Comparison of ENCODE assay signal across 10 cellular contexts in the genomic region with DNA sequence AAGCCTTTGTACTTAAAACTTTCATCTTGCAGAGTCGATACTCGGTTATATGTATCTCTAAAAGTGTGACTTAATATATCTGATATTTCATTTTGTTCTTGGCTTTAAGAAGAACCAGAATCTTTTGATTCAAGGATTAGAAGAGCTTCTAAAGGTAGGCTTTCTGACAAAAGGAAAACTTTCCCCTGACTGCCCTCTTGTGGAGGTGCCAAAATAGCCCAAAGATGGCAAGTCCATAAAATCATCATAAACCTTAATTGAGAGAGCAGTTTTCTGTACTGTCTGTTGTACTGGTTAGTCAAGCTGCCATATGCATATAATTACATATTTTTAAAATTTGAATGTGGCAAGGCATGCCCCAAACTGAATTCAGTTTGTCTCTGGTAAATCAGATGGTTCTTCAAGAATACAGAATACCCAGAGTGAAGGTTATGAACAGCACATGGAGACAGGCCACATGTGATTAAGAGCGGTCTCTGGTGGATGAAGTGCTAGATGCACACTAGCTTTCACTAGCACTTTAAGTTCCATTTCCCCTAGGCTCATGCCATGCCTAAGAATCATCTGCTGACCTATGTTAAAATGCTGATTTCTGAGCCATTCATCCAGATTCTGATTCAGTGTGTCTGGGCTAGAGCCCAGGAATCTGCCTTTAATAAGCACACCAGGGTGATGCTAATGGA. TPM values are rescaled to one million over a fixed set of nuclear protein-coding genes. Genes with fewer than 3 reads are reported as not detected.
DNase-seq lines count a peak whose midpoint lies in the region; ATAC-seq, FAIRE-seq and TF ChIP-seq lines count a peak whose summit lies in the region.
"Had no signal": no experiment of that assay in that cellular context is flagged by ENCODE, and none has a peak within 500 bp of the region (broad histone marks: within the 10 kb centered on the region; RNA-seq: fewer than 3 reads in every experiment).

No MANE protein-coding gene starts in this region.

- no peak for FAIRE-seq in HTR-8/SVneo (lab: Jason Lieb, UNC)

- H3K4me1 Mint-ChIP-seq in activated CD4-positive, alpha-beta memory T cell treated with anti-CD3 and anti-CD28 coated beads for 36 hours (ENCODE audit: low read depth) = no peaks in the 10 kb centered on the region
- H3K4me1 Mint-ChIP-seq in activated CD4-positive, alpha-beta memory T cell treated with anti-CD3 and anti-CD28 coated beads, Interleukin-2, amount 10 ng/mL, durations not matched to agents 7 days and 5 days = no peaks in the 10 kb centered on the region
- peaks cover 15% of the 10 kb centered on the region for H3K4me1 Mint-ChIP-seq in WTC11

- H3K27ac Mint-ChIP-seq in activated CD4-positive, alpha-beta memory T cell treated with anti-CD3 and anti-CD28 coated beads for 36 hours = no peak overlapping the region
- H3K27ac Mint-ChIP-seq in activated CD4-positive, alpha-beta memory T cell treated with anti-CD3 and anti-CD28 coated beads, Interleukin-2, amount 10 ng/mL, durations not matched to agents 7 days and 5 days = no peak overlapping the region
- no peak overlapping the region for H3K27ac Mint-ChIP-seq in WTC11

- peak; percentile 37 for TF ChIP-seq CTCF in WTC11 (IDR thresholded peaks at IDR 0.05)

- CTCF ChIA-PET in activated CD4-positive, alpha-beta memory T cell treated with anti-CD3 and anti-CD28 coated beads for 36 hours (lab: Charles Lee) = no interaction called here
- CTCF ChIA-PET in activated CD4-positive, alpha-beta memory T cell treated with anti-CD3 and anti-CD28 coated beads, Interleukin-2, amount 10 ng/mL, durations not matched to agents 7 days and 5 days (lab: Charles Lee) = interaction anchor here (1.2 kb wide), 1 partner anchor 252 kb away, joined by 3 read pairs; no protein-coding TSS in a partner anchor
- CTCF ChIA-PET in WTC11 (lab: Charles Lee) = interaction anchor here (0.6 to 2.9 kb wide), 26 partner anchors 10 to 1045 kb away, joined by 3 to 15 read pairs (median 4); a partner anchor contains a TSS

- H3K9me3 Mint-ChIP-seq in activated CD4-positive, alpha-beta memory T cell treated with anti-CD3 and anti-CD28 coated beads for 36 hours = no peaks in the 10 kb centered on the region
- no peaks in the 10 kb centered on the region for H3K9me3 Mint-ChIP-seq in activated CD4-positive, alpha-beta memory T cell treated with anti-CD3 and anti-CD28 coated beads, Interleukin-2, amount 10 ng/mL, durations not matched to agents 7 days and 5 days
- no peaks in the 10 kb centered on the region for H3K9me3 Mint-ChIP-seq in WTC11

- no peak overlapping the region for H3K4me3 Mint-ChIP-seq in activated CD4-positive, alpha-beta memory T cell treated with anti-CD3 and anti-CD28 coated beads for 36 hours
- no peak overlapping the region for H3K4me3 Mint-ChIP-seq in activated CD4-positive, alpha-beta memory T cell treated with anti-CD3 and anti-CD28 coated beads, Interleukin-2, amount 10 ng/mL, durations not matched to agents 7 days and 5 days
- H3K4me3 Mint-ChIP-seq in WTC11 = no peak overlapping the region

- ATAC-seq in WTC11 = peak; percentile 88
- ATAC-seq in GM21526 (IDR thresholded peaks at IDR 0.05; ENCODE audit: low FRiP score, unreplicated experiment) = no peak

- POLR2A ChIA-PET in activated CD4-positive, alpha-beta memory T cell treated with anti-CD3 and anti-CD28 coated beads for 36 hours (lab: Charles Lee) = no interaction called here
- POLR2A ChIA-PET in activated CD4-positive, alpha-beta memory T cell treated with anti-CD3 and anti-CD28 coated beads, Interleukin-2, amount 10 ng/mL, durations not matched to agents 7 days and 5 days (lab: Charles Lee) = no interaction called here
- POLR2A ChIA-PET in WTC11 (lab: Charles Lee) = interaction anchor here (0.6 to 1.4 kb wide), 2 partner anchors 33 to 1066 kb away, joined by 3 to 6 read pairs; no protein-coding TSS in a partner anchor

- H3K36me3 Mint-ChIP-seq in activated CD4-positive, alpha-beta memory T cell treated with anti-CD3 and anti-CD28 coated beads for 36 hours = no peaks in the 10 kb centered on the region
- no peaks in the 10 kb centered on the region for H3K36me3 Mint-ChIP-seq in activated CD4-positive, alpha-beta memory T cell treated with anti-CD3 and anti-CD28 coated beads, Interleukin-2, amount 10 ng/mL, durations not matched to agents 7 days and 5 days (ENCODE audit: low read depth)
- no peaks in the 10 kb centered on the region for H3K36me3 Mint-ChIP-seq in WTC11

- intact Hi-C loops in activated CD4-positive, alpha-beta memory T cell treated with anti-CD3 and anti-CD28 coated beads for 36 hours (cut with micrococcal nuclease) = no loop called here

- peak; percentile 10 for DNase-seq in activated CD4-positive, alpha-beta memory T cell treated with anti-CD3 and anti-CD28 coated beads for 36 hours
- DNase-seq in activated CD4-positive, alpha-beta memory T cell treated with anti-CD3 and anti-CD28 coated beads, Interleukin-2, amount 10 ng/mL, durations not matched to agents 7 days and 5 days = no peak
- peak; percentile 64 for DNase-seq in NCI-H2107 (lab: John Stamatoyannopoulos, UW)
- peak; percentile 27 for DNase-seq in WTC11 (ENCODE audit: low spot score)
- peak; percentile 22 for DNase-seq in renal cortical epithelial cell (ENCODE audit: low read depth)
- no peak for DNase-seq in EL
- DNase-seq in HTR-8/SVneo (ENCODE audit: insufficient read length, low spot score) = no peak
- DNase-seq: cerebellar nuclear complex had no signal

- H3K27me3 Mint-ChIP-seq in activated CD4-positive, alpha-beta memory T cell treated with anti-CD3 and anti-CD28 coated beads for 36 hours = no peaks in the 10 kb centered on the region
- H3K27me3 Mint-ChIP-seq in activated CD4-positive, alpha-beta memory T cell treated with anti-CD3 and anti-CD28 coated beads, Interleukin-2, amount 10 ng/mL, durations not matched to agents 7 days and 5 days = no peaks in the 10 kb centered on the region
- peaks cover 4% of the 10 kb centered on the region; the same call in 1 of the 2 replicates for H3K27me3 Mint-ChIP-seq in WTC11 (ENCODE audit: low read depth)

TF ChIP-seq in WTC11, 78 proteins besides CTCF, POLR2A, EP300 and RAD21:
- TF ChIP-seq ZNF317 (CRISPR knock-in tag; IDR thresholded peaks at IDR 0.05; ENCODE audit: borderline replicate concordance, low read depth) (peak; percentile 90), ZBTB21 (CRISPR knock-in tag; IDR thresholded peaks at IDR 0.05; ENCODE audit: borderline replicate concordance) (no peak)
- TF ChIP-seq, protein P1, sequence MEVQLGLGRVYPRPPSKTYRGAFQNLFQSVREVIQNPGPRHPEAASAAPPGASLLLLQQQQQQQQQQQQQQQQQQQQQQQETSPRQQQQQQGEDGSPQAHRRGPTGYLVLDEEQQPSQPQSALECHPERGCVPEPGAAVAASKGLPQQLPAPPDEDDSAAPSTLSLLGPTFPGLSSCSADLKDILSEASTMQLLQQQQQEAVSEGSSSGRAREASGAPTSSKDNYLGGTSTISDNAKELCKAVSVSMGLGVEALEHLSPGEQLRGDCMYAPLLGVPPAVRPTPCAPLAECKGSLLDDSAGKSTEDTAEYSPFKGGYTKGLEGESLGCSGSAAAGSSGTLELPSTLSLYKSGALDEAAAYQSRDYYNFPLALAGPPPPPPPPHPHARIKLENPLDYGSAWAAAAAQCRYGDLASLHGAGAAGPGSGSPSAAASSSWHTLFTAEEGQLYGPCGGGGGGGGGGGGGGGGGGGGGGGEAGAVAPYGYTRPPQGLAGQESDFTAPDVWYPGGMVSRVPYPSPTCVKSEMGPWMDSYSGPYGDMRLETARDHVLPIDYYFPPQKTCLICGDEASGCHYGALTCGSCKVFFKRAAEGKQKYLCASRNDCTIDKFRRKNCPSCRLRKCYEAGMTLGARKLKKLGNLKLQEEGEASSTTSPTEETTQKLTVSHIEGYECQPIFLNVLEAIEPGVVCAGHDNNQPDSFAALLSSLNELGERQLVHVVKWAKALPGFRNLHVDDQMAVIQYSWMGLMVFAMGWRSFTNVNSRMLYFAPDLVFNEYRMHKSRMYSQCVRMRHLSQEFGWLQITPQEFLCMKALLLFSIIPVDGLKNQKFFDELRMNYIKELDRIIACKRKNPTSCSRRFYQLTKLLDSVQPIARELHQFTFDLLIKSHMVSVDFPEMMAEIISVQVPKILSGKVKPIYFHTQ (CRISPR knock-in tag; IDR thresholded peaks at IDR 0.05) = no peak

RNA-seq across cellular contexts. Expression of a gene that starts 27.7 kb away (rescaled TPM):
- not detected for total RNA-seq in activated CD4-positive, alpha-beta memory T cell treated with anti-CD3 and anti-CD28 coated beads for 36 hours
- not detected for total RNA-seq in activated CD4-positive, alpha-beta memory T cell treated with anti-CD3 and anti-CD28 coated beads, Interleukin-2, amount 10 ng/mL, durations not matched to agents 7 days and 5 days
- total RNA-seq in WTC11 (2021) (0.50 to 0.85 TPM (median 0.69 TPM) in 3 replicates), renal cortical epithelial cell (not detected in 2 replicates)
- total RNA-seq: T-helper 1 cell treated with Interleukin-12 subunit alpha and Interleukin-12 subunit beta and Interleukin-4 antibody, amounts not matched to agents 30 ng/mL and 1 ng/mL, for 36 hours had no signal

RNA-seq across cellular contexts. Expression of a gene that starts 57.3 kb away (rescaled TPM):
- not detected for total RNA-seq in activated CD4-positive, alpha-beta memory T cell treated with anti-CD3 and anti-CD28 coated beads for 36 hours
- not detected for total RNA-seq in activated CD4-positive, alpha-beta memory T cell treated with anti-CD3 and anti-CD28 coated beads, Interleukin-2, amount 10 ng/mL, durations not matched to agents 7 days and 5 days
- total RNA-seq in WTC11 (2021) (0.30 to 0.87 TPM (median 0.32 TPM) in 3 replicates), renal cortical epithelial cell (0.45 TPM in 1 of 2 replicates, not detected in the other)
- total RNA-seq: T-helper 1 cell treated with Interleukin-12 subunit alpha and Interleukin-12 subunit beta and Interleukin-4 antibody, amounts not matched to agents 30 ng/mL and 1 ng/mL, for 36 hours had no signal

Comparison
In these comparisons a context has a peak if more than half of its experiments do, and no peak if none do; other contexts are left out.
1. DNase-seq: peak in activated CD4-positive, alpha-beta memory T cell treated with anti-CD3 and anti-CD28 coated beads for 36 hours (single experiment), NCI-H2107 (single experiment), WTC11 (single experiment) and renal cortical epithelial cell (single experiment); none in activated CD4-positive, alpha-beta memory T cell treated with anti-CD3 and anti-CD28 coated beads, Interleukin-2, amount 10 ng/mL, durations not matched to agents 7 days and 5 days (single experiment), EL (single experiment) and HTR-8/SVneo (single experiment).